ENCODE assay signal across 29 cellular contexts in genomic region chr6:39908838-39909583, GRCh38. TPM values are rescaled to one million over a fixed set of nuclear protein-coding genes. Genes with fewer than 3 reads are reported as not detected.
"Had no signal": no experiment of that assay in that cellular context is flagged by ENCODE, and none has a peak within 500 bp of the region (broad histone marks: within the 10 kb centered on the region; RNA-seq: fewer than 3 reads in every experiment).

No MANE protein-coding gene starts in this region.

- DNase-seq: activated CD4-positive, alpha-beta memory T cell treated with anti-CD3 and anti-CD28 coated beads for 36 hours; activated CD4-positive, alpha-beta T cell treated with anti-CD3 and anti-CD28 coated beads for 36 hours; activated CD4-positive, alpha-beta T cell treated with anti-CD3 and anti-CD28 coated beads, Interleukin-2, amount 10 ng/mL, durations not matched to agents 24 days and 14 days; activated CD4-positive, CD25-positive, alpha-beta regulatory T cell; activated CD4-positive, CD25-positive, alpha-beta regulatory T cell treated with anti-CD3 and anti-CD28 coated beads, Interleukin-2, amount 50 U/mL, for 72 hours; activated CD8-positive, alpha-beta memory T cell treated with anti-CD3 and anti-CD28 coated beads, Interleukin-2, amount 10 ng/mL, durations not matched to agents 7 days and 5 days; activated CD8-positive, alpha-beta memory T cell treated with anti-CD3 and anti-CD28 coated beads, Interleukin-2, amount 50 U/mL, for 4 hours; activated CD8-positive, alpha-beta T cell treated with anti-CD3 and anti-CD28 coated beads, Interleukin-2, amount 10 ng/mL, durations not matched to agents 7 days and 5 days; activated gamma-delta T cell treated with Interleukin-2 at 50 U/mL for 16 hours; activated naive CD4-positive, alpha-beta T cell treated with anti-CD3 and anti-CD28 coated beads, Interleukin-2, amount 50 U/mL, for 16 hours; activated naive CD4-positive, alpha-beta T cell treated with Interleukin-2 at 50 U/mL for 16 hours; activated T-cell treated with anti-CD3 and anti-CD28 coated beads, Interleukin-2, amount 50 U/mL, for 1 hour; activated T-cell treated with anti-CD3 and anti-CD28 coated beads, Interleukin-2, amount 50 U/mL, for 48 hours; amniotic stem cell; anterior cingulate cortex; brain microvascular endothelial cell; caudate nucleus; cortex of kidney; dermis blood vessel endothelial cell; effector CD4-positive, alpha-beta T cell; effector memory CD8-positive, alpha-beta T cell; esophagus squamous epithelium; foreskin melanocyte; T-helper 1 cell; T-helper 17 cell had no signal

- ATAC-seq: activated CD4-positive, alpha-beta T cell treated with anti-CD3 and anti-CD28 coated beads for 36 hours; activated CD8-positive, alpha-beta memory T cell treated with anti-CD3 and anti-CD28 coated beads, Interleukin-2, amount 10 ng/mL, durations not matched to agents 7 days and 5 days; activated CD8-positive, alpha-beta T cell treated with anti-CD3 and anti-CD28 coated beads, Interleukin-2, amount 10 ng/mL, durations not matched to agents 7 days and 5 days; effector memory CD8-positive, alpha-beta T cell; gastroesophageal sphincter; T-helper 17 cell had no signal

- H3K27me3 ChIP-seq: brain microvascular endothelial cell, esophagus squamous epithelium, gastroesophageal sphincter had no signal

- H3K27ac ChIP-seq: brain microvascular endothelial cell, epithelial cell of prostate, esophagus squamous epithelium had no signal

- FAIRE-seq: astrocyte, colon had no signal

- H3K4me3 ChIP-seq: esophagus squamous epithelium, gastroesophageal sphincter had no signal

- H3K9me3 ChIP-seq: esophagus squamous epithelium, gastroesophageal sphincter had no signal

- H3K4me1 ChIP-seq: esophagus squamous epithelium had no signal

RNA-seq across cellular contexts. Expression of gene MOCS1, which starts 25.3 kb away (rescaled TPM):
- total RNA-seq: activated CD8-positive, alpha-beta T cell treated with anti-CD3 and anti-CD28 coated beads, Interleukin-2, amount 10 ng/mL, durations not matched to agents 7 days and 5 days had no signal
